ENCODE assay signal across 8 cellular contexts in genomic region chr9:95509851-95510529, GRCh38. TPM values are rescaled to one million over a fixed set of nuclear protein-coding genes. Genes with fewer than 3 reads are reported as not detected.
DNase-seq lines count a peak whose midpoint lies in the region; ATAC-seq and TF ChIP-seq lines count a peak whose summit lies in the region.

No MANE protein-coding gene starts in this region.

- peak overlapping the region; percentile 33 to 63 for H3K27ac Mint-ChIP-seq in effector memory CD8-positive, alpha-beta T cell
- H3K27ac Mint-ChIP-seq in naive B cell = peak overlapping the region in 3 of 6 donors; percentile 56 to 74 (median 63)

- no peaks in the 10 kb centered on the region for H3K9me3 Mint-ChIP-seq in effector memory CD8-positive, alpha-beta T cell
- H3K9me3 Mint-ChIP-seq in naive B cell = peaks cover 0 to 33% (median 9%) of the 10 kb centered on the region in 7 donors

- no peaks in the 10 kb centered on the region for H4K20me1 ChIP-seq in PC-9 (ENCODE audit: insufficient read depth)

- no peak for ATAC-seq in effector memory CD8-positive, alpha-beta T cell (replicated peaks)
- ATAC-seq in naive B cell (ENCODE audit: low read depth in 2 of 2) (no peak), GM19463 (IDR thresholded peaks at IDR 0.05; ENCODE audit: unreplicated experiment) (no peak)

- H3K4me3 Mint-ChIP-seq in effector memory CD8-positive, alpha-beta T cell = peak overlapping the region; percentile 97 to 99
- peak overlapping the region; percentile 80 to 96 (median 90) for H3K4me3 Mint-ChIP-seq in naive B cell

- no peaks in the 10 kb centered on the region for H3K27me3 ChIP-seq in PC-9 (ENCODE audit: insufficient read depth, low read depth)

- BruUV-seq in PC-9 (replicated peaks; lab: Mats Ljungman, UMichigan) = no TSS peak

- peak overlapping the region; percentile 98 for H3K4me3 ChIP-seq in PC-9

- POLR2A ChIA-PET in PC-9 (lab: Charles Lee; ENCODE audit: unreplicated experiment) = interaction anchor here (0.6 kb wide), 3 partner anchors 388 to 1934 kb away, joined by 3 to 5 read pairs (median 4); no protein-coding TSS in a partner anchor

- DNase-seq in NCI-H748 (lab: John Stamatoyannopoulos, UW; ENCODE audit: unreplicated experiment) (peak; percentile 74), NCI-H748 treated with DMSO at 0.1 percent for 48 hours (lab: John Stamatoyannopoulos, UW) (no peak), PC-9 (no peak), naive B cell (no peak), posterior vena cava (ENCODE audit: low spot score) (no peak)
- peak in 1 of 3 experiments; percentile 8 for DNase-seq in effector memory CD8-positive, alpha-beta T cell
- no peak for DNase-seq in effector CD4-positive, alpha-beta T cell

- H3K4me1 Mint-ChIP-seq in effector memory CD8-positive, alpha-beta T cell (ENCODE audit: low read depth in 2 of 2) = peaks cover 21 to 51% of the 10 kb centered on the region in 2 donors
- H3K4me1 Mint-ChIP-seq in naive B cell = peaks cover 24 to 49% (median 45%) of the 10 kb centered on the region in 3 donors

- peaks cover 21% of the 10 kb centered on the region; the same call in 1 of the 2 replicates for H3F3A ChIP-seq in PC-9 (ENCODE audit: insufficient read depth, low read depth)

- peaks cover 23% of the 10 kb centered on the region for H3K79me2 ChIP-seq in PC-9 (ENCODE audit: low read depth)

- H3K36me3 Mint-ChIP-seq in effector memory CD8-positive, alpha-beta T cell (ENCODE audit: insufficient read depth) = peaks cover 35% of the 10 kb centered on the region
- peaks cover 9 to 24% of the 10 kb centered on the region in 2 donors for H3K36me3 Mint-ChIP-seq in naive B cell

- no peaks in the 10 kb centered on the region for H3K27me3 Mint-ChIP-seq in effector memory CD8-positive, alpha-beta T cell
- peaks cover 64 to 79% (median 70%) of the 10 kb centered on the region in 3 donors for H3K27me3 Mint-ChIP-seq in naive B cell

- CTCF ChIA-PET in PC-9 (lab: Charles Lee) = interaction anchor here (0.6 kb wide), 1 partner anchor 166 kb away, joined by 3 read pairs; no protein-coding TSS in a partner anchor

- H3K9me2 ChIP-seq in PC-9 (ENCODE audit: insufficient read depth) = no peaks in the 10 kb centered on the region

- no peaks in the 10 kb centered on the region for H3K36me3 ChIP-seq in PC-9 (ENCODE audit: low read depth)

- peak overlapping the region; percentile 96 for H2AFZ ChIP-seq in PC-9

- peaks cover 17% of the 10 kb centered on the region for H3K4me1 ChIP-seq in PC-9 (replicated peaks; ENCODE audit: insufficient read depth)

- no peak for TF ChIP-seq CTCF in PC-9 (conservative IDR thresholded peaks at IDR 0.05)

- no peaks in the 10 kb centered on the region for H3K9me3 ChIP-seq in PC-9 (ENCODE audit: insufficient read depth, low read depth)

- H3K4me2 ChIP-seq in PC-9 = peak overlapping the region; percentile 79

- intact Hi-C loops in PC-9 (cut with micrococcal nuclease; ENCODE audit: unreplicated experiment) = loop anchor here (1.0 to 10.0 kb wide), 7 partner anchors 127 to 1343 kb away; partner anchors contain the start of genes ERCC6L2 and FANCC
- intact Hi-C loops in posterior vena cava (cut with DNase I) = loop anchor here in 1 of 2 donors (10.0 kb wide), 1 partner anchor 195 kb away; the partner anchor contains the start of gene FANCC

- H3K27ac ChIP-seq in PC-9 = peak overlapping the region; percentile 59

RNA-seq across cellular contexts. Expression of gene PTCH1, which starts 6.8 kb away (rescaled TPM):
- 23.0 and 33.4 TPM in 2 replicates for total RNA-seq in PC-9 (2021)
- polyA plus RNA-seq in naive B cell (ENCODE audit: low read depth in 6 of 6) = 1 to 10 TPM in 5 of 6 donors, under 1 TPM in 1; 0.21 to 8.3 (median 2.4) TPM
- total RNA-seq in posterior vena cava = 10 to 100 TPM in 1 of 2 donors, 1 to 10 TPM in 1; 4.6 to 13.2 TPM
